ENCODE assay signal across 27 cellular contexts in genomic region chr16:521381-522210, GRCh38. TPM values are rescaled to one million over a fixed set of nuclear protein-coding genes. Genes with fewer than 3 reads are reported as not detected.
DNase-seq lines count a peak whose midpoint lies in the region; ATAC-seq and TF ChIP-seq lines count a peak whose summit lies in the region.
"Had no signal": no experiment of that assay in that cellular context is flagged by ENCODE, and none has a peak within 500 bp of the region (broad histone marks: within the 10 kb centered on the region; RNA-seq: fewer than 3 reads in every experiment).

No MANE protein-coding gene starts in this region.

- no peak overlapping the region; the same call in 1 of the 2 replicates for H3K4me2 ChIP-seq in BLaER1

- H3K4me1 ChIP-seq in BLaER1 (peaks cover 97% of the 10 kb centered on the region), mucosa of descending colon (ENCODE audit: low read depth) (peaks cover 20% of the 10 kb centered on the region)

- peaks cover 78% of the 10 kb centered on the region for H4K20me1 ChIP-seq in BLaER1

- peak; percentile 36 for DNase-seq in epithelial cell of esophagus (ENCODE audit: low read depth)
- DNase-seq in mucosa of descending colon = peak; percentile 77 to 86 (median 83)
- no peak for DNase-seq in stimulated activated CD4-positive, alpha-beta T cell treated with anti-CD3 and anti-CD28 coated beads, Interleukin-2, amount 100 ng/mL, for 48 hours
- no peak for DNase-seq in left lobe of liver (ENCODE audit: low spot score)
- DNase-seq in NOMO-1 (lab: John Stamatoyannopoulos, UW; ENCODE audit: unreplicated experiment in 2 of 2) = no peak
- DNase-seq: activated CD4-positive, alpha-beta T cell treated with anti-CD3 and anti-CD28 coated beads, Interleukin-2, amount 50 U/mL, for 4 hours; activated naive CD8-positive, alpha-beta T cell treated with anti-CD3 and anti-CD28 coated beads for 36 hours; activated T-cell treated with anti-CD3 and anti-CD28 coated beads, Interleukin-2, amount 50 U/mL, for 72 hours; CD8-positive, alpha-beta memory T cell; effector CD8-positive, alpha-beta T cell; EL; GM23248; hippocampal formation; MV-4-11; natural killer cell; NCI-H2081; NCI-H524; stimulated activated CD4-positive, alpha-beta T cell treated with anti-CD3 and anti-CD28 coated beads, Interleukin-12 subunit alpha, Interleukin-12 subunit beta, amount 100 ng/mL, for 4 hours; stimulated activated naive CD8-positive, alpha-beta T cell treated with anti-CD3 and anti-CD28 coated beads, Interleukin-15, Interleukin-2, amounts not matched to agents 100 U/mL and 50 U/mL, for 24 hours had no signal

- H3K36me3 ChIP-seq in BLaER1 (peaks cover 66% of the 10 kb centered on the region), mucosa of descending colon (ENCODE audit: low read depth) (no peaks in the 10 kb centered on the region)

- H3K9ac ChIP-seq in BLaER1 = no peak overlapping the region
- H3K9ac ChIP-seq: GM23248 had no signal

- no peak overlapping the region for H3K4me3 ChIP-seq in BLaER1
- no peak overlapping the region for H3K4me3 ChIP-seq in epithelial cell of esophagus (ENCODE audit: low read length)
- no peak overlapping the region for H3K4me3 ChIP-seq in mucosa of descending colon
- H3K4me3 ChIP-seq: cardiac muscle cell, GM23248 had no signal

- ATAC-seq in mucosa of descending colon (peak; percentile 84), HG02938 (IDR thresholded peaks at IDR 0.05; ENCODE audit: unreplicated experiment) (no peak), left lobe of liver (no peak)
- ATAC-seq: activated T-cell treated with anti-CD3 and anti-CD28 coated beads, Interleukin-2, amount 50 U/mL, for 72 hours; natural killer cell; Panc1; stimulated activated naive CD8-positive, alpha-beta T cell treated with anti-CD3 and anti-CD28 coated beads, Interleukin-15, Interleukin-2, amounts not matched to agents 100 U/mL and 50 U/mL, for 24 hours had no signal

- H3K9me3 ChIP-seq in BLaER1 (no peaks in the 10 kb centered on the region), mucosa of descending colon (no peaks in the 10 kb centered on the region)

- TF ChIP-seq CTCF in LNCAP (IDR thresholded peaks at IDR 0.05) (peak; percentile 36; the same call in 1 of the 2 replicates), epithelial cell of esophagus (IDR thresholded peaks at IDR 0.05; ENCODE audit: insufficient read depth, low read depth, low read length, missing control alignments) (peak; percentile 42), mucosa of descending colon (IDR thresholded peaks at IDR 0.05) (no peak)

- intact Hi-C loops in mucosa of descending colon (cut with DNase I, micrococcal nuclease) = no loop called here

- H3K27ac ChIP-seq in BLaER1 = peak overlapping the region; percentile 31; the same call in 1 of the 2 replicates
- H3K27ac ChIP-seq: GM23248 had no signal

- H3K27me3 ChIP-seq in BLaER1 = no peaks in the 10 kb centered on the region
- H3K27me3 ChIP-seq: cardiac muscle cell had no signal

RNA-seq across cellular contexts. Expression of gene CAPN15, which starts 5.9 kb away (rescaled TPM):
- 100 to 1,000 TPM in 2 of 3 donors, 10 to 100 TPM in 1; 73.5 to 110 (median 109) TPM for total RNA-seq in mucosa of descending colon
- 31.6 TPM for total RNA-seq in left lobe of liver

RNA-seq across cellular contexts. Expression of gene PRR35, which starts 38.6 kb away (rescaled TPM):
- total RNA-seq in mucosa of descending colon (not detected), left lobe of liver (not detected)
- total RNA-seq: activated naive CD8-positive, alpha-beta T cell treated with anti-CD3 and anti-CD28 coated beads for 36 hours; CD8-positive, alpha-beta memory T cell; GM23248; lower leg skin; progenitor cell of endocrine pancreas; urinary bladder had no signal

RNA-seq across cellular contexts. Expression of gene NHLRC4, which starts 45.2 kb away (rescaled TPM):
- total RNA-seq in mucosa of descending colon (under 1 TPM; 0.26 to 0.82 (median 0.36) TPM), left lobe of liver (0.28 TPM)

RNA-seq across cellular contexts. Expression of gene PIGQ, which starts 48.2 kb away (rescaled TPM):
- 10 to 100 TPM; 37.8 to 39.6 (median 38.4) TPM for total RNA-seq in mucosa of descending colon
- total RNA-seq in left lobe of liver = 42.1 TPM

Comparison
In these comparisons a context has a peak if more than half of its experiments do, and no peak if none do; other contexts are left out.
1. DNase-seq: peak in epithelial cell of esophagus (single experiment) and mucosa of descending colon (3 of 3); none in stimulated activated CD4-positive, alpha-beta T cell treated with anti-CD3 and anti-CD28 coated beads, Interleukin-2, amount 100 ng/mL, for 48 hours (0 of 2), left lobe of liver (single experiment) and NOMO-1 (0 of 2).